In the genomic region with DNA sequence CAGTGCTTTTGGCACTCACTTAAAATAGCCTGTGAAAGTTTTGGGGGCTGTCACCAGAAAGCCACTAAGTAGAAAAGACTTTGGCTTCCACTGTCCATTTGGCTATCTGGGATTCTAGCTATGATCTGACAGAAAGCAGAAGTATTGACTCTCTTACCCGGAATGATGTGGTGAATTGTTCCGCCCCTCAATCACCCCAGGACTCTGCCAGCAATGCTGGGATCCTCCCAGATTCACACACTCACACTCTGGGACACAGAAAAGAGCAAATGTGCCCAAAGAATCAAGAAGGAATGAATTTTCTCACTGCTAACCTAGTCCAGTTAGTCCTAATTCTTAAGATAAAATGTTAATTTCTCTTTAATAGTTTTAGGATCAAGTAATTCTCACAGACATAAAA, we compare ENCODE assay signal across 20 cellular contexts.
"Had no signal": no experiment of that assay in that cellular context is flagged by ENCODE, and none has a peak within 500 bp of the region (broad histone marks: within the 10 kb centered on the region; RNA-seq: fewer than 3 reads in every experiment).

No MANE protein-coding gene starts in this region.

- H3K36me3 Mint-ChIP-seq: naive thymus-derived CD4-positive, alpha-beta T cell; type B pancreatic cell had no signal

- H3K4me1 ChIP-seq: parathyroid adenoma, prostate gland had no signal

- H3K4me3 ChIP-seq: esophagus muscularis mucosa, lung, prostate gland, smooth muscle cell, thyroid gland had no signal

- H3K4me3 Mint-ChIP-seq: dendritic cell treated with granulocyte-macrophage colony-stimulating factor and Interleukin-4, amounts not matched to agents 40 ng/mL and 50 ng/mL, for 4 days; effector memory CD8-positive, alpha-beta T cell; naive thymus-derived CD4-positive, alpha-beta T cell; nephron progenitor cell; type B pancreatic cell had no signal

- H3K27ac ChIP-seq: epithelial cell of prostate, esophagus muscularis mucosa, parathyroid adenoma, prostate gland, thyroid gland had no signal

- H3K4me1 Mint-ChIP-seq: naive thymus-derived CD4-positive, alpha-beta T cell; nephron progenitor cell had no signal

- H3K27me3 Mint-ChIP-seq: effector memory CD8-positive, alpha-beta T cell had no signal

- H3K27me3 ChIP-seq: esophagus muscularis mucosa, thyroid gland had no signal

- ATAC-seq: effector memory CD8-positive, alpha-beta T cell; left colon; left ventricle myocardium superior; naive thymus-derived CD4-positive, alpha-beta T cell had no signal

- H3K9me3 ChIP-seq: esophagus muscularis mucosa, prostate gland, thyroid gland had no signal

- H3K36me3 ChIP-seq: esophagus muscularis mucosa, prostate gland, thyroid gland had no signal

- DNase-seq: effector memory CD8-positive, alpha-beta T cell; foreskin melanocyte; hippocampal formation; left colon; left ventricle myocardium superior; mesenchymal stem cell; naive thymus-derived CD4-positive, alpha-beta T cell; nephron progenitor cell; retina; stimulated activated CD4-positive, alpha-beta T cell treated with anti-CD3 and anti-CD28 coated beads, Interleukin-2, amount 100 ng/mL, for 48 hours; stimulated activated naive CD4-positive, alpha-beta T cell treated with Interleukin-2 at 50 U/mL for 16 hours; thyroid gland had no signal
